Comparison of ENCODE assay signal across 8 cellular contexts in the genomic region with DNA sequence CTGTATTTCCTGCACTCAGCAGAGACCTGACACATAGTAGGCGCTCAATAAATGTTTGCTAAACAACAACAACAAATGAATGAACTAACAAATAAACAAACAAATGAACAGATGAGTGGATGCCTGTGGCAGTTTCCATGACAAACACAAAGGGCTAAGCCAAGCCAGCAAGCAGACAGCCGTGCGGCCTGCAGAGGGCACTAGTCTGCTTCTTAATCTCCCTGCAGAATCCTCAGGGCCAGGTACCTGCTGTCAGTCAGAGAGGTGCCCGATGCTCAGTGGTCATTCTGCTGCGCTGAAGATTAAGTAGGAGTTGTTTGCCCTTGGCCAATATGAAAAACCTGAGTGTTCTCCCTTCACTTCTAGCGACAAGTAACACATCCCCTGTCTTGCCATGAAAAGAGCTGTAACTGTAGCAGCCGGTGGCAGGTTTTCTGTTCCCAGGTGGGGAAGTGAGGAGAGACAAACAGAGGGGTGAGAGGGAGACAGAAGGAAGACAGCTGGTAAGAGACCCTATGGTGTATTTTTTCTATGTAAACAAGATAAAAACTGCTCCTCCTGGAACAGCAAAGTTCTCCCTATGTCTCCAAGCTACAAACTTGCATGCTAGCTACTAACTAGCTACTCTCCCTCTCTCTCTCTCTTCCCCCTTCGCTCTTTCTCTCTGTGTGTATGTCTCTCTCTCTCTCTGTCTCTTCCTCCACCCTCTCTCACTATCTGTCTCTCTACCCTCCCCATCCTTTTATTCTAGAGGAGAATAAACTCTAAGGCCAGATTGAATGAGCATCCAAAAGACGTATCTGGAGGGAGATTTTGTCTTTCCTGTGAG. TPM values are rescaled to one million over a fixed set of nuclear protein-coding genes. Genes with fewer than 3 reads are reported as not detected.
DNase-seq lines count a peak whose midpoint lies in the region; ATAC-seq and TF ChIP-seq lines count a peak whose summit lies in the region.

TSS of gene MC3R (plus strand) at position 779 of the 829 bp plus-strand sequence. CDS start 112 bp downstream, outside the sequence.

- no peaks in the 10 kb centered on the region for H3K9me3 Mint-ChIP-seq in activated CD8-positive, alpha-beta T cell treated with anti-CD3 and anti-CD28 coated beads for 36 hours
- H3K9me3 Mint-ChIP-seq in osteocyte (ENCODE audit: unreplicated experiment) = no peaks in the 10 kb centered on the region

- no peak within 1 kb of the TSS for H3K27ac Mint-ChIP-seq in activated CD8-positive, alpha-beta T cell treated with anti-CD3 and anti-CD28 coated beads for 36 hours
- no peak within 1 kb of the TSS for H3K27ac Mint-ChIP-seq in osteocyte (ENCODE audit: unreplicated experiment)

- CTCF ChIA-PET in activated CD8-positive, alpha-beta T cell treated with anti-CD3 and anti-CD28 coated beads for 36 hours (lab: Charles Lee) = interaction anchor here (0.7 to 3.3 kb wide), 5 partner anchors 10 to 100 kb away, joined by 3 to 22 read pairs (median 4); no protein-coding TSS in a partner anchor

- no peak within 1 kb of the TSS for H3K4me3 Mint-ChIP-seq in activated CD8-positive, alpha-beta T cell treated with anti-CD3 and anti-CD28 coated beads for 36 hours
- no peak within 1 kb of the TSS for H3K4me3 Mint-ChIP-seq in osteocyte (ENCODE audit: unreplicated experiment)

- H3K4me1 Mint-ChIP-seq in activated CD8-positive, alpha-beta T cell treated with anti-CD3 and anti-CD28 coated beads for 36 hours (ENCODE audit: low read depth) = no peaks in the 10 kb centered on the region
- H3K4me1 Mint-ChIP-seq in osteocyte (ENCODE audit: unreplicated experiment) = no peaks in the 10 kb centered on the region

- POLR2A ChIA-PET in activated CD8-positive, alpha-beta T cell treated with anti-CD3 and anti-CD28 coated beads for 36 hours (lab: Charles Lee) = no interaction called here

- intact Hi-C loops in activated CD8-positive, alpha-beta T cell treated with anti-CD3 and anti-CD28 coated beads for 36 hours (cut with micrococcal nuclease) = loop anchor here (5.0 kb wide), 1 partner anchor 94 kb away; no protein-coding TSS in a partner anchor

- H3K27me3 Mint-ChIP-seq in activated CD8-positive, alpha-beta T cell treated with anti-CD3 and anti-CD28 coated beads for 36 hours = peaks cover 29% of the 10 kb centered on the region
- H3K27me3 Mint-ChIP-seq in osteocyte (ENCODE audit: unreplicated experiment) = peaks cover 2% of the 10 kb centered on the region

- peak; percentile 79 for DNase-seq in SIG-M5 treated with dmso at 0.1 percent for 504 hours (lab: John Stamatoyannopoulos, UW; ENCODE audit: unreplicated experiment)
- DNase-seq in SIG-M5 (lab: John Stamatoyannopoulos, UW) = no peak
- DNase-seq in NCI-H345 (lab: John Stamatoyannopoulos, UW) = peak; percentile 44
- DNase-seq in activated CD8-positive, alpha-beta T cell treated with anti-CD3 and anti-CD28 coated beads for 36 hours = peak; percentile 66
- DNase-seq in osteocyte (ENCODE audit: extremely low spot score, unreplicated experiment) = no peak
- DNase-seq in NCI-H128 (lab: John Stamatoyannopoulos, UW; ENCODE audit: unreplicated experiment) = no peak

- no peaks in the 10 kb centered on the region for H3K36me3 Mint-ChIP-seq in activated CD8-positive, alpha-beta T cell treated with anti-CD3 and anti-CD28 coated beads for 36 hours (ENCODE audit: low read depth)
- H3K36me3 Mint-ChIP-seq in osteocyte (ENCODE audit: unreplicated experiment) = no peaks in the 10 kb centered on the region

- TF ChIP-seq CTCF in activated CD8-positive, alpha-beta T cell treated with anti-CD3 and anti-CD28 coated beads for 36 hours (IDR thresholded peaks at IDR 0.05) = peak; percentile 62
- TF ChIP-seq CTCF in osteocyte (IDR thresholded peaks at IDR 0.05) = peak; percentile 63

- ATAC-seq in HG02852 (IDR thresholded peaks at IDR 0.05; ENCODE audit: unreplicated experiment) = peak; percentile 60
- peak; percentile 66 for ATAC-seq in activated CD8-positive, alpha-beta T cell treated with anti-CD3 and anti-CD28 coated beads for 36 hours
- peak; percentile 74 for ATAC-seq in esophagus mucosa

RNA-seq across cellular contexts. Expression of gene MC3R, which starts in this region (rescaled TPM):
- not detected for total RNA-seq in activated CD8-positive, alpha-beta T cell treated with anti-CD3 and anti-CD28 coated beads for 36 hours
- total RNA-seq in esophagus mucosa (not detected), osteocyte (not detected in 2 replicates)

Comparison
In these comparisons a context has a peak if more than half of its experiments do, and no peak if none do; other contexts are left out.
1. DNase-seq: peak in SIG-M5 treated with dmso at 0.1 percent for 504 hours (single experiment) and NCI-H345 (single experiment); none in SIG-M5 (single experiment), osteocyte (single experiment) and NCI-H128 (single experiment).
2. Peak in DNase-seq and ATAC-seq in activated CD8-positive, alpha-beta T cell treated with anti-CD3 and anti-CD28 coated beads for 36 hours; RNA of the gene not detected or under 1 TPM.
3. Peak in ATAC-seq in esophagus mucosa; RNA of the gene not detected or under 1 TPM.
4. Peak in every context shown above with its lines, with median percentiles within 50 percentile points of each other: ATAC-seq.